In the genomic region with DNA sequence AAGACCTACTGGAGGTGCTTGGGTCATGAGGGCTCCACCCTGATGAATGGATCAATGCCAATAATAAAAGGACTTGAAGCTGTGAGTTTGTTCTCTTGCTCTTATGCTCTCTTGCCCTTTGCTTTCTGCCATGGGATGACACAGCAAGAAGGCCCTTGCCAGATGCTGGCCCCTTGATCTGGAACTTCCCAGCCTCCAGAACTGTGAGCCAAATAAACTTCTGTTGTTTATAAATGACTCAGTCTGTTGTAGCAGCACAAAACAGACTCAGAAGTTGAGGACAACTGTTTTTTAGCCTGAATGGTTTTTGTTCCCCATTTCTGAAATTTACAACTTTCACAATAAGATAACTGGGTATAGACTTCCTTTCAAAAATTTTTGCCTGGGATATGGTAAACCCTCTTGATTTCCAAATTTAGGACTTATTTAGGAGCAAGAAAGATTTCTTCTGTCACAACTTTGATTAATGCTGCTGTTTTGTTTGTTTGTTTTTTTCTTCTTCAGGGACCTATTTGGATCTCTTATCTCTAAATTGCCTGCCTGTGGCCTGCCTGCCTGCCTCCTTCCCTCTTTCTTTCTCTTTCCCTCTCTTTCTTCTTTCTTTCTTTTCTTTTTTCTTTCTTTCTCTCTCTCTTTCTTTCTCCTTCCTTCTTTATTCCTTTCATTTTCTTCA, we compare ENCODE assay signal across 1 cellular context.
TF ChIP-seq lines count a peak whose summit lies in the region.

No MANE protein-coding gene starts in this region.

TF ChIP-seq in WTC11, 78 proteins besides CTCF, POLR2A, EP300 and RAD21 (continued from another document):
- TF ChIP-seq ZNF425 (CRISPR knock-in tag; conservative IDR thresholded peaks at IDR 0.05), result no peak
- TF ChIP-seq HMGXB4 (CRISPR knock-in tag; IDR thresholded peaks at IDR 0.05), result no peak
- TF ChIP-seq RORB (CRISPR knock-in tag; IDR thresholded peaks at IDR 0.05), result no peak
- TF ChIP-seq FOXP4 (CRISPR knock-in tag; IDR thresholded peaks at IDR 0.05), result no peak
- TF ChIP-seq MYBL2 (CRISPR knock-in tag; IDR thresholded peaks at IDR 0.05), result no peak
- no peak for TF ChIP-seq ZNF138 (CRISPR knock-in tag; conservative IDR thresholded peaks at IDR 0.05)
- TF ChIP-seq, protein P1, sequence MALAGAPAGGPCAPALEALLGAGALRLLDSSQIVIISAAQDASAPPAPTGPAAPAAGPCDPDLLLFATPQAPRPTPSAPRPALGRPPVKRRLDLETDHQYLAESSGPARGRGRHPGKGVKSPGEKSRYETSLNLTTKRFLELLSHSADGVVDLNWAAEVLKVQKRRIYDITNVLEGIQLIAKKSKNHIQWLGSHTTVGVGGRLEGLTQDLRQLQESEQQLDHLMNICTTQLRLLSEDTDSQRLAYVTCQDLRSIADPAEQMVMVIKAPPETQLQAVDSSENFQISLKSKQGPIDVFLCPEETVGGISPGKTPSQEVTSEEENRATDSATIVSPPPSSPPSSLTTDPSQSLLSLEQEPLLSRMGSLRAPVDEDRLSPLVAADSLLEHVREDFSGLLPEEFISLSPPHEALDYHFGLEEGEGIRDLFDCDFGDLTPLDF (CRISPR knock-in tag; IDR thresholded peaks at IDR 0.05), result no peak
- TF ChIP-seq, protein P2, sequence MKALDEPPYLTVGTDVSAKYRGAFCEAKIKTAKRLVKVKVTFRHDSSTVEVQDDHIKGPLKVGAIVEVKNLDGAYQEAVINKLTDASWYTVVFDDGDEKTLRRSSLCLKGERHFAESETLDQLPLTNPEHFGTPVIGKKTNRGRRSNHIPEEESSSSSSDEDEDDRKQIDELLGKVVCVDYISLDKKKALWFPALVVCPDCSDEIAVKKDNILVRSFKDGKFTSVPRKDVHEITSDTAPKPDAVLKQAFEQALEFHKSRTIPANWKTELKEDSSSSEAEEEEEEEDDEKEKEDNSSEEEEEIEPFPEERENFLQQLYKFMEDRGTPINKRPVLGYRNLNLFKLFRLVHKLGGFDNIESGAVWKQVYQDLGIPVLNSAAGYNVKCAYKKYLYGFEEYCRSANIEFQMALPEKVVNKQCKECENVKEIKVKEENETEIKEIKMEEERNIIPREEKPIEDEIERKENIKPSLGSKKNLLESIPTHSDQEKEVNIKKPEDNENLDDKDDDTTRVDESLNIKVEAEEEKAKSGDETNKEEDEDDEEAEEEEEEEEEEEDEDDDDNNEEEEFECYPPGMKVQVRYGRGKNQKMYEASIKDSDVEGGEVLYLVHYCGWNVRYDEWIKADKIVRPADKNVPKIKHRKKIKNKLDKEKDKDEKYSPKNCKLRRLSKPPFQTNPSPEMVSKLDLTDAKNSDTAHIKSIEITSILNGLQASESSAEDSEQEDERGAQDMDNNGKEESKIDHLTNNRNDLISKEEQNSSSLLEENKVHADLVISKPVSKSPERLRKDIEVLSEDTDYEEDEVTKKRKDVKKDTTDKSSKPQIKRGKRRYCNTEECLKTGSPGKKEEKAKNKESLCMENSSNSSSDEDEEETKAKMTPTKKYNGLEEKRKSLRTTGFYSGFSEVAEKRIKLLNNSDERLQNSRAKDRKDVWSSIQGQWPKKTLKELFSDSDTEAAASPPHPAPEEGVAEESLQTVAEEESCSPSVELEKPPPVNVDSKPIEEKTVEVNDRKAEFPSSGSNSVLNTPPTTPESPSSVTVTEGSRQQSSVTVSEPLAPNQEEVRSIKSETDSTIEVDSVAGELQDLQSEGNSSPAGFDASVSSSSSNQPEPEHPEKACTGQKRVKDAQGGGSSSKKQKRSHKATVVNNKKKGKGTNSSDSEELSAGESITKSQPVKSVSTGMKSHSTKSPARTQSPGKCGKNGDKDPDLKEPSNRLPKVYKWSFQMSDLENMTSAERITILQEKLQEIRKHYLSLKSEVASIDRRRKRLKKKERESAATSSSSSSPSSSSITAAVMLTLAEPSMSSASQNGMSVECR (CRISPR knock-in tag; IDR thresholded peaks at IDR 0.05; ENCODE audit: borderline replicate concordance), result no peak
- TF ChIP-seq EMX1 (CRISPR knock-in tag; IDR thresholded peaks at IDR 0.05), result no peak
- TF ChIP-seq, protein P3, sequence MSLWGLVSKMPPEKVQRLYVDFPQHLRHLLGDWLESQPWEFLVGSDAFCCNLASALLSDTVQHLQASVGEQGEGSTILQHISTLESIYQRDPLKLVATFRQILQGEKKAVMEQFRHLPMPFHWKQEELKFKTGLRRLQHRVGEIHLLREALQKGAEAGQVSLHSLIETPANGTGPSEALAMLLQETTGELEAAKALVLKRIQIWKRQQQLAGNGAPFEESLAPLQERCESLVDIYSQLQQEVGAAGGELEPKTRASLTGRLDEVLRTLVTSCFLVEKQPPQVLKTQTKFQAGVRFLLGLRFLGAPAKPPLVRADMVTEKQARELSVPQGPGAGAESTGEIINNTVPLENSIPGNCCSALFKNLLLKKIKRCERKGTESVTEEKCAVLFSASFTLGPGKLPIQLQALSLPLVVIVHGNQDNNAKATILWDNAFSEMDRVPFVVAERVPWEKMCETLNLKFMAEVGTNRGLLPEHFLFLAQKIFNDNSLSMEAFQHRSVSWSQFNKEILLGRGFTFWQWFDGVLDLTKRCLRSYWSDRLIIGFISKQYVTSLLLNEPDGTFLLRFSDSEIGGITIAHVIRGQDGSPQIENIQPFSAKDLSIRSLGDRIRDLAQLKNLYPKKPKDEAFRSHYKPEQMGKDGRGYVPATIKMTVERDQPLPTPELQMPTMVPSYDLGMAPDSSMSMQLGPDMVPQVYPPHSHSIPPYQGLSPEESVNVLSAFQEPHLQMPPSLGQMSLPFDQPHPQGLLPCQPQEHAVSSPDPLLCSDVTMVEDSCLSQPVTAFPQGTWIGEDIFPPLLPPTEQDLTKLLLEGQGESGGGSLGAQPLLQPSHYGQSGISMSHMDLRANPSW (CRISPR knock-in tag; conservative IDR thresholded peaks at IDR 0.05; ENCODE audit: low read depth), result no peak
- no peak for TF ChIP-seq ZNF396 (CRISPR knock-in tag; IDR thresholded peaks at IDR 0.05; ENCODE audit: borderline replicate concordance)
